ENCODE assay signal across 8 cellular contexts in the genomic region with DNA sequence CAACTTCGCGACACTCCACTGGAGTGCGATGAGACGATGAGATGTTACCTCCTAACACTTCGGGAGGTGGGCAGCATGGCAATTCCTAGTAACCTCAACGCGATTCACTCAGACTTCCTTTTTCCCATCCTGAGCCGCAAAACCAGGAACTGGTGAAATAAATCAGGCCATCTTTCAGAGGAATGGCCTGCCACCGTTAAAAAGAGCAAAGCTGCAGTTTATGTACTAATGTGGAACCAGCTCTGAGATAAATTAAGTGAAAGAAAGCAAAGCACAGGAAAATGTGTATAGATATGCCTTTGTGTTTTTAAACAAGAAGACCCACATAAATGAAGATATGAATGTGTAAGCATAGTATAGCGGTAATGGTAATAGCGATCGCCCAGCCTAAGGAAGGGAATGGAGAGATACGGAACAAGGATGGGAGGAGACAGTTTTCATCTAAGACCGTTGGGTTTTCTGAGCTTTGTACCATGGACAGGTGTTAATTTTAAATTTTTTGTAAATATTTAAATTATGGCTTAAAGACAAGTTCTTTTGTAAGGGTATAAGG. TPM values are rescaled to one million over a fixed set of nuclear protein-coding genes. Genes with fewer than 3 reads are reported as not detected.
DNase-seq lines count a peak whose midpoint lies in the region; ATAC-seq and TF ChIP-seq lines count a peak whose summit lies in the region.

No MANE protein-coding gene starts in this region.

- peak overlapping the region; percentile 76 for H3K4me3 ChIP-seq in ACC112 (ENCODE audit: low read depth, low read length)
- peak overlapping the region; percentile 63 for H3K4me3 ChIP-seq in GM23338
- peak overlapping the region; percentile 62 for H3K4me3 ChIP-seq in rectal smooth muscle tissue (ENCODE audit: low read length)

- H3K4me3 Mint-ChIP-seq in GM23338: peak overlapping the region; percentile 75

- H3F3A ChIP-seq in GM23338 (replicated peaks; ENCODE audit: low read depth): no peaks in the 10 kb centered on the region

- H2AFZ ChIP-seq in ACC112 (ENCODE audit: low read length, unreplicated experiment): peak overlapping the region; percentile 97
- H2AFZ ChIP-seq in GM23338: peak overlapping the region; percentile 19; the same call in 1 of the 2 replicates

- no peaks in the 10 kb centered on the region for H3K27me3 ChIP-seq in ACC112 (ENCODE audit: insufficient read depth, low read length)
- H3K27me3 ChIP-seq in GM23338 (ENCODE audit: insufficient read depth): peaks cover 22% of the 10 kb centered on the region
- no peaks in the 10 kb centered on the region for H3K27me3 ChIP-seq in rectal smooth muscle tissue (ENCODE audit: control insufficient read depth, insufficient read depth, low read length)

- H3K36me3 ChIP-seq in ACC112 (ENCODE audit: insufficient read depth, low read length) (no peaks in the 10 kb centered on the region), GM23338 (ENCODE audit: insufficient read depth) (no peaks in the 10 kb centered on the region), rectal smooth muscle tissue (ENCODE audit: control insufficient read depth, insufficient read depth, low read length) (no peaks in the 10 kb centered on the region)

- H3K79me2 ChIP-seq in ACC112 (ENCODE audit: control insufficient read depth, insufficient read depth, low read length, unreplicated experiment) (no peaks in the 10 kb centered on the region), GM23338 (replicated peaks; ENCODE audit: insufficient read depth) (no peaks in the 10 kb centered on the region)

- H3K27me3 Mint-ChIP-seq in GM23338 (ENCODE audit: insufficient read depth, low read depth, poor library complexity): peaks cover 6% of the 10 kb centered on the region

- peaks cover 4% of the 10 kb centered on the region; the same call in 2 of the 3 replicates for H3K4me1 Mint-ChIP-seq in GM23338

- H4K20me1 ChIP-seq in GM23338 (replicated peaks; ENCODE audit: insufficient read depth): no peaks in the 10 kb centered on the region

- peak overlapping the region; percentile 17 for H3K9ac ChIP-seq in rectal smooth muscle tissue (ENCODE audit: low read length)

- H3K4me2 ChIP-seq in GM23338: peak overlapping the region; percentile 72

- H3K36me3 Mint-ChIP-seq in GM23338 (ENCODE audit: low read depth): no peaks in the 10 kb centered on the region

- H3K27ac ChIP-seq in ACC112 (ENCODE audit: low read depth, low read length) (peak overlapping the region; percentile 83), GM23338 (ENCODE audit: low read depth) (peak overlapping the region; percentile 92), rectal smooth muscle tissue (ENCODE audit: low read depth, low read length) (peak overlapping the region; percentile 77)

- ATAC-seq in GM23338: no peak
- no peak for ATAC-seq in GM19455 (IDR thresholded peaks at IDR 0.05; ENCODE audit: unreplicated experiment)
- ATAC-seq in HG02973 (IDR thresholded peaks at IDR 0.05; ENCODE audit: unreplicated experiment): no peak

- H3K4me1 ChIP-seq in ACC112 (ENCODE audit: control insufficient read depth, insufficient read depth, low read length, unreplicated experiment): peaks cover 5% of the 10 kb centered on the region
- H3K4me1 ChIP-seq in GM23338 (ENCODE audit: insufficient read depth): peaks cover 3% of the 10 kb centered on the region; the same call in 1 of the 2 replicates
- no peaks in the 10 kb centered on the region for H3K4me1 ChIP-seq in rectal smooth muscle tissue (ENCODE audit: control insufficient read depth, insufficient read depth, low read length)

- DNase-seq in GM23338 (ENCODE audit: low spot score): no peak
- peak; percentile 70 for DNase-seq in SW480 (ENCODE audit: low spot score)
- peak; percentile 45 for DNase-seq in fibroblast of peridontal ligament (ENCODE audit: extremely low read depth)
- no peak for DNase-seq in GM19240 (ENCODE audit: insufficient read length, low spot score)

- H3K9me2 ChIP-seq in GM23338 (ENCODE audit: insufficient read depth): no peaks in the 10 kb centered on the region

- H3K9me3 Mint-ChIP-seq in GM23338: no peaks in the 10 kb centered on the region

- peak overlapping the region; percentile 97 for H3K27ac Mint-ChIP-seq in GM23338

- TF ChIP-seq CTCF in GM23338 (conservative IDR thresholded peaks at IDR 0.05; ENCODE audit: low read depth in 2 of 2): no peak

TF ChIP-seq in GM23338, 12 proteins besides CTCF, POLR2A, EP300 and RAD21:
- no peak for TF ChIP-seq JUNB (IDR thresholded peaks at IDR 0.05; ENCODE audit: unreplicated experiment)
- TF ChIP-seq CREB1 (CRISPR knock-in tag; IDR thresholded peaks at IDR 0.05; ENCODE audit: low read depth): no peak
- no peak for TF ChIP-seq STAT1 (IDR thresholded peaks at IDR 0.05; ENCODE audit: unreplicated experiment)
- TF ChIP-seq EZH2phosphoT487 (IDR thresholded peaks at IDR 0.05; ENCODE audit: unreplicated experiment): no peak
- TF ChIP-seq ZNF462 (CRISPR knock-in tag; IDR thresholded peaks at IDR 0.05): no peak
- TF ChIP-seq ZNF331 (CRISPR knock-in tag; IDR thresholded peaks at IDR 0.05; ENCODE audit: low read depth): no peak
- TF ChIP-seq POLR2AphosphoS5 (IDR thresholded peaks at IDR 0.05; ENCODE audit: low read depth): no peak
- TF ChIP-seq ETS1 (IDR thresholded peaks at IDR 0.05): no peak
- TF ChIP-seq NANOG (IDR thresholded peaks at IDR 0.05; ENCODE audit: borderline replicate concordance): no peak

RNA-seq across cellular contexts. Expression of gene RPN1, which starts 30.7 kb away (rescaled TPM):
- 218 and 231 TPM in 2 replicates for total RNA-seq in GM23338 (2014; rRNA removed; shearing (Covaris generic))
- 108 and 111 TPM in 2 replicates for polyA plus RNA-seq in GM23338 (2016; fragmentation: Nextera tagmentation; extraction: Ambion mirVana)

RNA-seq across cellular contexts. Expression of gene RAB7A, which starts 44.6 kb away (rescaled TPM):
- total RNA-seq in GM23338 (2014; rRNA removed; shearing (Covaris generic)): 79.5 and 89.8 TPM in 2 replicates
- polyA plus RNA-seq in GM23338 (2016; fragmentation: Nextera tagmentation; extraction: Ambion mirVana): 131 and 156 TPM in 2 replicates

Comparison
In these comparisons a context has a peak if more than half of its experiments do, and no peak if none do; other contexts are left out.
1. DNase-seq: peak in SW480 (single experiment) and fibroblast of peridontal ligament (single experiment); none in GM23338 (single experiment) and GM19240 (single experiment).
2. Peak in every context shown above with its lines, with median percentiles within 50 percentile points of each other: H3K27ac ChIP-seq and H3K4me3 ChIP-seq.